Comparison of ENCODE assay signal across 8 cellular contexts in genomic region chr3:16309558-16309957, GRCh38. TPM values are rescaled to one million over a fixed set of nuclear protein-coding genes. Genes with fewer than 3 reads are reported as not detected.
DNase-seq lines count a peak whose midpoint lies in the region; ATAC-seq, FAIRE-seq and TF ChIP-seq lines count a peak whose summit lies in the region.

No MANE protein-coding gene starts in this region.

- no peak overlapping the region for H3K27ac ChIP-seq in kidney (ENCODE audit: low read depth in 2 of 2, low read length in 2 of 2)

- no peak for TF ChIP-seq CTCF in astrocyte of the spinal cord (IDR thresholded peaks at IDR 0.05; ENCODE audit: low read depth, low read length)
- TF ChIP-seq CTCF in kidney (IDR thresholded peaks at IDR 0.05; ENCODE audit: borderline replicate concordance, extremely low read depth, insufficient read depth) = no peak

- H3K4me1 ChIP-seq in kidney (ENCODE audit: control insufficient read depth in 1 of 2, insufficient read depth in 1 of 2, low read depth in 1 of 2, low read length in 2 of 2) = peaks cover 2 to 10% of the 10 kb centered on the region in 2 donors

- in situ Hi-C loops in astrocyte of the spinal cord (cut with HindIII; ENCODE audit: low sequenced_read_pairs) = no loop called here

- no peak for FAIRE-seq in kidney (lab: Jason Lieb, UNC)

- no peak overlapping the region for H3K4me3 ChIP-seq in astrocyte of the spinal cord (ENCODE audit: low read depth, low read length)
- no peak overlapping the region for H3K4me3 ChIP-seq in kidney (ENCODE audit: low read length in 2 of 2)

- H3K9me3 ChIP-seq in kidney (ENCODE audit: control insufficient read depth in 1 of 2, low read length in 2 of 2) = no peaks in the 10 kb centered on the region

- no peak overlapping the region for H3K9ac ChIP-seq in kidney (ENCODE audit: low read length in 2 of 2)

- H3K36me3 ChIP-seq in kidney (ENCODE audit: control insufficient read depth in 1 of 2, insufficient read depth in 2 of 2, low read length in 2 of 2) = peaks cover 8 to 22% of the 10 kb centered on the region in 2 donors

- ATAC-seq in GM19043 (IDR thresholded peaks at IDR 0.05; ENCODE audit: low read depth, unreplicated experiment) (peak; percentile 76), HG02884 (IDR thresholded peaks at IDR 0.05; ENCODE audit: unreplicated experiment) (peak; percentile 86)

- DNase-seq in NOMO-1 treated with dmso at 0.1 percent for 144 hours (lab: John Stamatoyannopoulos, UW; ENCODE audit: unreplicated experiment) (peak; percentile 26), astrocyte of the spinal cord (ENCODE audit: low read depth, low spot score) (peak; percentile 57), kidney (no peak), NK-92 (lab: John Stamatoyannopoulos, UW; ENCODE audit: unreplicated experiment) (no peak), NCI-H2196 treated with DMSO at 0.1 percent for 48 hours (lab: John Stamatoyannopoulos, UW; ENCODE audit: unreplicated experiment) (no peak)
- DNase-seq in stimulated activated CD4-positive, alpha-beta T cell treated with anti-CD3 and anti-CD28 coated beads, TNF-alpha, amount 100 ng/mL, for 24 hours (ENCODE audit: low read depth in 3 of 3) = peak in 2 of 3 experiments; percentile 36

- intact Hi-C loops in kidney (cut with DNase I) = no loop called here

RNA-seq across cellular contexts. Expression of gene OXNAD1, which starts 44.5 kb away (rescaled TPM):
- total RNA-seq in kidney = 17.3 TPM
- 12.7 TPM for polyA plus RNA-seq in kidney (ENCODE audit: insufficient read depth, low read depth, low replicate concordance)

RNA-seq across cellular contexts. Expression of gene DPH3, which starts 44.8 kb away (rescaled TPM):
- 19.3 TPM for total RNA-seq in kidney
- 16.3 TPM for polyA plus RNA-seq in kidney (ENCODE audit: insufficient read depth, low read depth, low replicate concordance)

Comparison
In these comparisons a context has a peak if more than half of its experiments do, and no peak if none do; other contexts are left out.
1. DNase-seq: peak in NOMO-1 treated with dmso at 0.1 percent for 144 hours (single experiment), astrocyte of the spinal cord (single experiment) and stimulated activated CD4-positive, alpha-beta T cell treated with anti-CD3 and anti-CD28 coated beads, TNF-alpha, amount 100 ng/mL, for 24 hours (2 of 3); none in kidney (single experiment), NK-92 (single experiment) and NCI-H2196 treated with DMSO at 0.1 percent for 48 hours (single experiment).